24 cellular contexts compared by ENCODE assay signal in genomic region chr18:51066273-51066672, GRCh38. TPM values are rescaled to one million over a fixed set of nuclear protein-coding genes. Genes with fewer than 3 reads are reported as not detected.
DNase-seq lines count a peak whose midpoint lies in the region; ATAC-seq, FAIRE-seq and TF ChIP-seq lines count a peak whose summit lies in the region.
"Had no signal": no experiment of that assay in that cellular context is flagged by ENCODE, and none has a peak within 500 bp of the region (broad histone marks: within the 10 kb centered on the region; RNA-seq: fewer than 3 reads in every experiment).

No MANE protein-coding gene starts in this region.

- H3K4me2 ChIP-seq in IMR-90 (ENCODE audit: low read depth, low read length), result no peak overlapping the region
- H3K4me2 ChIP-seq: BLaER1 treated with 17β-estradiol and CSF1 and Interleukin-3, amounts not matched to agents 10 nM and 100 nM had no signal

- no peak overlapping the region for H2BK15ac ChIP-seq in IMR-90 (ENCODE audit: low read depth, low read length)

- no TSS peak for BruUV-seq in IMR-90 (replicated peaks; lab: Mats Ljungman, UMichigan)

- H3K27ac Mint-ChIP-seq in chondrocyte (ENCODE audit: unreplicated experiment), result peak overlapping the region; percentile 79
- H3K27ac Mint-ChIP-seq: H9; naive B cell; stimulated activated naive CD8-positive, alpha-beta T cell treated with anti-CD3 and anti-CD28 coated beads, Interleukin-15, Interleukin-2, amounts not matched to agents 100 ng/mL and 50 ng/mL, for 24 hours; T-helper 2 cell treated with Interferon-gamma antibody and Interleukin-4, amounts not matched to agents 5 μg/mL and 100 μg/mL, for 36 hours had no signal

- FAIRE-seq in GM12891 (lab: Jason Lieb, UNC), result no peak
- FAIRE-seq: GM18507 had no signal

- no peaks in the 10 kb centered on the region for H3K27me3 Mint-ChIP-seq in chondrocyte (ENCODE audit: low read depth)
- H3K27me3 Mint-ChIP-seq: naive B cell; stimulated activated naive CD8-positive, alpha-beta T cell treated with anti-CD3 and anti-CD28 coated beads, Interleukin-15, Interleukin-2, amounts not matched to agents 100 ng/mL and 50 ng/mL, for 24 hours had no signal

- H3K9me3 Mint-ChIP-seq in chondrocyte (ENCODE audit: low read depth), result no peaks in the 10 kb centered on the region
- H3K9me3 Mint-ChIP-seq: H9; naive B cell; stimulated activated naive CD8-positive, alpha-beta T cell treated with anti-CD3 and anti-CD28 coated beads, Interleukin-15, Interleukin-2, amounts not matched to agents 100 ng/mL and 50 ng/mL, for 24 hours; T-helper 2 cell treated with Interferon-gamma antibody and Interleukin-4, amounts not matched to agents 5 μg/mL and 100 μg/mL, for 36 hours had no signal

- no peak overlapping the region for H3K18ac ChIP-seq in IMR-90 (ENCODE audit: low read depth, low read length)

- H3K9ac ChIP-seq in IMR-90 (ENCODE audit: low read depth, low read length), result no peak overlapping the region
- H3K9ac ChIP-seq: BLaER1 treated with 17β-estradiol and CSF1 and Interleukin-3, amounts not matched to agents 10 nM and 100 nM had no signal

- H3K23ac ChIP-seq in IMR-90 (ENCODE audit: low read depth, low read length), result no peak overlapping the region

- peaks cover 13% of the 10 kb centered on the region for H3K36me3 Mint-ChIP-seq in chondrocyte (ENCODE audit: low read depth)

- TF ChIP-seq POLR2A in IMR-90 (IDR thresholded peaks at IDR 0.05; ENCODE audit: low read depth, low read length) (no peak), GM12891 (IDR thresholded peaks at IDR 0.05; ENCODE audit: low read depth, low read length) (no peak)

- in situ Hi-C loops in IMR-90 (cut with MboI; ENCODE audit: low sequenced_read_pairs), result no loop called here

- POLR2A ChIA-PET in IMR-90 (lab: Charles Lee; ENCODE audit: unreplicated experiment), result no interaction called here

- CTCF ChIA-PET in IMR-90 (lab: Yijun Ruan, JAX), result interaction anchor here (0.7 kb wide), 2 partner anchors 14 to 277 kb away, joined by 3 to 5 read pairs; no protein-coding TSS in a partner anchor

- no peak overlapping the region for H3K27ac ChIP-seq in IMR-90 (ENCODE audit: insufficient read depth, low read length)
- H3K27ac ChIP-seq: BLaER1 treated with 17β-estradiol and CSF1 and Interleukin-3, amounts not matched to agents 10 nM and 100 nM; SK-N-MC; thyroid gland had no signal

- H4K20me1 ChIP-seq in IMR-90 (ENCODE audit: insufficient read depth, low read length), result no peaks in the 10 kb centered on the region; the same call in 1 of the 2 replicates

- no peak overlapping the region for H2AFZ ChIP-seq in IMR-90 (replicated peaks; ENCODE audit: low read length, poor library complexity)

- H4K5ac ChIP-seq in IMR-90 (ENCODE audit: low read depth, low read length), result no peak overlapping the region

- H3K9me1 ChIP-seq in IMR-90 (ENCODE audit: insufficient read depth, low read length), result peaks cover 4% of the 10 kb centered on the region; the same call in 1 of the 2 replicates

- no peak overlapping the region for H2AK9ac ChIP-seq in IMR-90 (replicated peaks; ENCODE audit: low read depth, low read length, poor library complexity)

- H3K56ac ChIP-seq in IMR-90 (ENCODE audit: extremely low read depth, insufficient read depth, low read length), result no peak overlapping the region

- H3K4me3 ChIP-seq in IMR-90 (ENCODE audit: insufficient read depth, low read depth, low read length), result no peak overlapping the region
- H3K4me3 ChIP-seq: BLaER1 treated with 17β-estradiol and CSF1 and Interleukin-3, amounts not matched to agents 10 nM and 100 nM; SK-N-MC; thyroid gland had no signal

- no peak overlapping the region for H4K91ac ChIP-seq in IMR-90 (ENCODE audit: insufficient read depth, low read depth, low read length)

- no peak overlapping the region for H3K4me3 Mint-ChIP-seq in chondrocyte (ENCODE audit: unreplicated experiment)
- H3K4me3 Mint-ChIP-seq: H9; naive B cell; stimulated activated naive CD8-positive, alpha-beta T cell treated with anti-CD3 and anti-CD28 coated beads, Interleukin-15, Interleukin-2, amounts not matched to agents 100 ng/mL and 50 ng/mL, for 24 hours; T-helper 2 cell treated with Interferon-gamma antibody and Interleukin-4, amounts not matched to agents 5 μg/mL and 100 μg/mL, for 36 hours had no signal

- H3K27me3 ChIP-seq in IMR-90 (ENCODE audit: control insufficient read depth, insufficient read depth, low read length), result no peaks in the 10 kb centered on the region
- H3K27me3 ChIP-seq: BLaER1 treated with 17β-estradiol and CSF1 and Interleukin-3, amounts not matched to agents 10 nM and 100 nM; thyroid gland had no signal

- DNase-seq in AG20443 (ENCODE audit: low spot score), result peak; percentile 14
- DNase-seq in IMR-90, result peak; percentile 78
- DNase-seq in chondrocyte (ENCODE audit: low spot score), result no peak
- peak; percentile 86 for DNase-seq in iris pigment epithelial cell (ENCODE audit: low read depth)
- DNase-seq in NCI-H510A treated with DMSO at 0.1 percent for 48 hours (lab: John Stamatoyannopoulos, UW), result no peak
- no peak for DNase-seq in GM12891 (ENCODE audit: insufficient read length, low spot score)
- no peak for DNase-seq in hepatic stellate cell (ENCODE audit: low spot score)
- DNase-seq: activated CD4-positive, alpha-beta T cell treated with anti-CD3 and anti-CD28 coated beads, Interleukin-2, amount 50 U/mL, for 1 hour; activated CD8-positive, alpha-beta memory T cell treated with anti-CD3 and anti-CD28 coated beads, Interleukin-2, amount 50 U/mL, for 48 hours; dermis blood vessel endothelial cell; H9; MM.1S; naive B cell; NCI-H1436; NCI-H2107; NCI-H524 treated with DMSO at 0.1 percent for 48 hours; retina; thyroid gland had no signal

- peaks cover 12% of the 10 kb centered on the region for H3K36me3 ChIP-seq in IMR-90 (ENCODE audit: control insufficient read depth, insufficient read depth, low read length)

- H2AK5ac ChIP-seq in IMR-90 (ENCODE audit: low read depth, low read length), result no peak overlapping the region

- H3K14ac ChIP-seq in IMR-90 (replicated peaks; ENCODE audit: low read depth, low read length), result no peak overlapping the region

- dilution Hi-C loops in IMR-90 (cut with HindIII; ENCODE audit: low sequenced_read_pairs, unreplicated experiment), result no loop called here

- H4K8ac ChIP-seq in IMR-90 (ENCODE audit: low read depth in 2 of 2, low read length in 2 of 2), result no peak overlapping the region

- peaks cover 6% of the 10 kb centered on the region for H3K4me1 ChIP-seq in IMR-90 (ENCODE audit: control insufficient read depth, insufficient read depth, low read length)
- H3K4me1 ChIP-seq: BLaER1 treated with 17β-estradiol and CSF1 and Interleukin-3, amounts not matched to agents 10 nM and 100 nM had no signal

- ATAC-seq in IMR-90 (ENCODE audit: low read depth), result peak; percentile 11; the same call in 1 of the 2 replicates
- ATAC-seq in GM19463 (IDR thresholded peaks at IDR 0.05; ENCODE audit: unreplicated experiment), result no peak

- H3K4me1 Mint-ChIP-seq in chondrocyte (ENCODE audit: low read depth), result peaks cover 38% of the 10 kb centered on the region
- H3K4me1 Mint-ChIP-seq: H9 had no signal

- no peak for TF ChIP-seq RAD21 in IMR-90 (IDR thresholded peaks at IDR 0.05; ENCODE audit: low read length)

- no peak for TF ChIP-seq CTCF in IMR-90 (conservative IDR thresholded peaks at IDR 0.05; ENCODE audit: low read depth, low read length)
- TF ChIP-seq CTCF in chondrocyte (IDR thresholded peaks at IDR 0.05), result no peak

- no peak overlapping the region for H2BK120ac ChIP-seq in IMR-90 (ENCODE audit: low read depth, low read length)

- intact Hi-C loops in IMR-90 (cut with micrococcal nuclease), result no loop called here

- H2BK20ac ChIP-seq in IMR-90 (ENCODE audit: low read depth, low read length), result no peak overlapping the region

- H3K79me1 ChIP-seq in IMR-90 (ENCODE audit: low read depth in 1 of 2, low read length in 2 of 2), result peaks cover 9 to 23% of the 10 kb centered on the region in 2 experiments

- no CpG with 5 or more reads among the region's 4 CpGs for WGBS in IMR-90 (ENCODE audit: extremely low coverage in 2 of 2, insufficient read length in 1 of 2), 2 experiments

- no peak overlapping the region for H3K4ac ChIP-seq in IMR-90 (ENCODE audit: low read depth, low read length)

- H3K9me3 ChIP-seq in IMR-90 (ENCODE audit: control insufficient read depth, insufficient read depth, low read length), result no peaks in the 10 kb centered on the region
- H3K9me3 ChIP-seq: BLaER1 treated with 17β-estradiol and CSF1 and Interleukin-3, amounts not matched to agents 10 nM and 100 nM; thyroid gland had no signal

- no peak overlapping the region for H2BK5ac ChIP-seq in IMR-90 (ENCODE audit: low read depth, low read length, poor library complexity, severe bottlenecking)

TF ChIP-seq in IMR-90, 13 proteins besides CTCF, POLR2A, EP300 and RAD21 (continues in another document):
- TF ChIP-seq USF2 (IDR thresholded peaks at IDR 0.05; ENCODE audit: low read depth, low read length), result peak; percentile 63; the same call in 1 of the 2 replicates
- TF ChIP-seq NFE2L2 (IDR thresholded peaks at IDR 0.05; ENCODE audit: low read depth, low read length), result no peak
- no peak for TF ChIP-seq RCOR1 (IDR thresholded peaks at IDR 0.05; ENCODE audit: insufficient replicate concordance, low read length)

TF ChIP-seq in GM12891, 5 proteins besides CTCF, POLR2A, EP300 and RAD21:
- TF ChIP-seq TAF1 (IDR thresholded peaks at IDR 0.05; ENCODE audit: low read depth, low read length), result no peak

RNA-seq across cellular contexts. Expression of gene SMAD4, which starts 36.3 kb away (rescaled TPM):
- total RNA-seq in IMR-90 (2012; rRNA removed), result 145 and 194 TPM in 2 replicates
- 54.3 and 57.6 TPM in 2 replicates for polyA plus RNA-seq in IMR-90 (2012; rRNA removed)
- 20.5 and 29.9 TPM in 2 replicates for polyA plus RNA-seq in IMR-90 (2012; cell fraction: cytosol; rRNA removed)
- 27.3 and 57.4 TPM in 2 replicates for polyA plus RNA-seq in IMR-90 (2012; cell fraction: nucleus; rRNA removed; ENCODE audit: low replicate concordance)
- 106 to 119 TPM (median 113 TPM) in 3 replicates for total RNA-seq in chondrocyte
- 18.3 TPM for polyA plus RNA-seq in GM12891 (2012; ENCODE audit: low read depth, missing spikeins)

Comparison
In these comparisons a context has a peak if more than half of its experiments do, and no peak if none do; other contexts are left out.
1. DNase-seq: peak in AG20443 (single experiment), IMR-90 (single experiment) and iris pigment epithelial cell (single experiment); none in chondrocyte (single experiment), NCI-H510A treated with DMSO at 0.1 percent for 48 hours (single experiment), GM12891 (single experiment) and hepatic stellate cell (single experiment).